ENCODE assay signal across 23 cellular contexts in the genomic region with DNA sequence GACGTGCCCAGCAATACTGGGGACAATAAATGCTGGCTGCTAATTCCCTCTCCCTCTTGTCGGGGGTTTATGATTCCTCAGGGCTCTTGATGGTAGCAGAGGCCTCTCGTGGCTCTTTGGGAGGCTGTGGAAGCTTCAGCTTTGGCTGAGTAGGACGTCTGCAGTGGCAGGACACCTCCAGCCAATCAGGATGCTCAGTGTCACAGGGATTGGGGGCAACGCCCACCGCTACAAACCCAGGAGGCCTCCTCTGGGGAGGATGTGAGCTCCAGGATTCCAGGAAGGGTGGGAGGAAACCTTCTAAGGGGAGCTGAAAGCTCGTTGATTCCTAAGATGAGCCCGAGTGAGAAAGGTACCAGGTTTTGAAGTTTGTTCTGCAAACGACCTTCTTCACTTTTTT. TPM values are rescaled to one million over a fixed set of nuclear protein-coding genes. Genes with fewer than 3 reads are reported as not detected.
"Had no signal": no experiment of that assay in that cellular context is flagged by ENCODE, and none has a peak within 500 bp of the region (broad histone marks: within the 10 kb centered on the region; RNA-seq: fewer than 3 reads in every experiment).

No MANE protein-coding gene starts in this region.

- H3K79me2 ChIP-seq: hepatocyte had no signal

- H3K9me3 ChIP-seq: ovary, right atrium auricular region, sigmoid colon, testis, transverse colon had no signal

- H3K27ac ChIP-seq: foreskin keratinocyte, hepatocyte, ovary, right atrium auricular region, sigmoid colon, skin epidermis, testis, transverse colon had no signal

- H3K4me1 Mint-ChIP-seq: naive thymus-derived CD4-positive, alpha-beta T cell; neural crest cell; stimulated activated naive B cell treated with anti-CD40 and anti-IgM and Interleukin-4, amounts not matched to agents 10 μg/mL and 1 μg/mL and 100 μg/mL, for 72 hours had no signal

- H3K36me3 Mint-ChIP-seq: naive thymus-derived CD4-positive, alpha-beta T cell; stimulated activated naive B cell treated with anti-CD40 and anti-IgM and Interleukin-4, amounts not matched to agents 10 μg/mL and 1 μg/mL and 100 μg/mL, for 72 hours had no signal

- H3K36me3 ChIP-seq: ovary, right atrium auricular region, sigmoid colon, transverse colon had no signal

- H3K27me3 ChIP-seq: hepatocyte, ovary, right atrium auricular region, testis had no signal

- H3K4me1 ChIP-seq: foreskin keratinocyte, right atrium auricular region, sigmoid colon, testis, transverse colon had no signal

- H3K4me3 Mint-ChIP-seq: effector memory CD8-positive, alpha-beta T cell; naive thymus-derived CD4-positive, alpha-beta T cell; neural crest cell; stimulated activated naive B cell treated with anti-CD40 and anti-IgM and Interleukin-4, amounts not matched to agents 10 μg/mL and 1 μg/mL and 100 μg/mL, for 72 hours; stimulated activated naive CD8-positive, alpha-beta T cell treated with anti-CD3 and anti-CD28 coated beads, Interleukin-15, amount 100 ng/mL, for 72 hours had no signal

- DNase-seq: effector memory CD8-positive, alpha-beta T cell; foreskin keratinocyte; left cardiac atrium; left ventricle myocardium superior; naive thymus-derived CD4-positive, alpha-beta T cell; nucleus accumbens; ovary; sigmoid colon; stimulated activated CD4-positive, alpha-beta T cell treated with anti-CD3 and anti-CD28 coated beads, Interleukin-2, amount 100 ng/mL, for 24 hours; stimulated activated CD4-positive, alpha-beta T cell treated with anti-CD3 and anti-CD28 coated beads, Interleukin-4, amount 100 ng/mL, for 4 hours; stimulated activated naive B cell treated with anti-CD40 and anti-IgM and Interleukin-4, amounts not matched to agents 10 μg/mL and 1 μg/mL and 100 μg/mL, for 72 hours; stimulated activated naive CD8-positive, alpha-beta T cell treated with anti-CD3 and anti-CD28 coated beads, Interleukin-15, amount 100 ng/mL, for 72 hours; testis; transverse colon had no signal

- H2AFZ ChIP-seq: hepatocyte had no signal

- ATAC-seq: effector memory CD8-positive, alpha-beta T cell; foreskin keratinocyte; left cardiac atrium; left ventricle myocardium superior; naive thymus-derived CD4-positive, alpha-beta T cell; stimulated activated naive B cell treated with anti-CD40 and anti-IgM and Interleukin-4, amounts not matched to agents 10 μg/mL and 1 μg/mL and 100 μg/mL, for 72 hours; stimulated activated naive CD8-positive, alpha-beta T cell treated with anti-CD3 and anti-CD28 coated beads, Interleukin-15, amount 100 ng/mL, for 72 hours had no signal

- H3K9me3 Mint-ChIP-seq: effector memory CD8-positive, alpha-beta T cell; neural crest cell; stimulated activated naive B cell treated with anti-CD40 and anti-IgM and Interleukin-4, amounts not matched to agents 10 μg/mL and 1 μg/mL and 100 μg/mL, for 72 hours; stimulated activated naive CD8-positive, alpha-beta T cell treated with anti-CD3 and anti-CD28 coated beads, Interleukin-15, amount 100 ng/mL, for 72 hours had no signal

- H3K4me3 ChIP-seq: hepatocyte, lung, ovary, right atrium auricular region, sigmoid colon, skin epidermis, testis, transverse colon had no signal

- H3K27ac Mint-ChIP-seq: naive thymus-derived CD4-positive, alpha-beta T cell; stimulated activated naive B cell treated with anti-CD40 and anti-IgM and Interleukin-4, amounts not matched to agents 10 μg/mL and 1 μg/mL and 100 μg/mL, for 72 hours; stimulated activated naive CD8-positive, alpha-beta T cell treated with anti-CD3 and anti-CD28 coated beads, Interleukin-15, amount 100 ng/mL, for 72 hours had no signal

- H3K4me2 ChIP-seq: hepatocyte had no signal

RNA-seq across cellular contexts. Expression of a gene that starts 19.4 kb away (rescaled TPM):
- total RNA-seq: foreskin keratinocyte, mesenteric fat pad, mononuclear cell, neural crest cell, sigmoid colon, transverse colon, ureter had no signal
- polyA plus RNA-seq: keratinocyte; naive thymus-derived CD4-positive, alpha-beta T cell had no signal
